In the genomic region with DNA sequence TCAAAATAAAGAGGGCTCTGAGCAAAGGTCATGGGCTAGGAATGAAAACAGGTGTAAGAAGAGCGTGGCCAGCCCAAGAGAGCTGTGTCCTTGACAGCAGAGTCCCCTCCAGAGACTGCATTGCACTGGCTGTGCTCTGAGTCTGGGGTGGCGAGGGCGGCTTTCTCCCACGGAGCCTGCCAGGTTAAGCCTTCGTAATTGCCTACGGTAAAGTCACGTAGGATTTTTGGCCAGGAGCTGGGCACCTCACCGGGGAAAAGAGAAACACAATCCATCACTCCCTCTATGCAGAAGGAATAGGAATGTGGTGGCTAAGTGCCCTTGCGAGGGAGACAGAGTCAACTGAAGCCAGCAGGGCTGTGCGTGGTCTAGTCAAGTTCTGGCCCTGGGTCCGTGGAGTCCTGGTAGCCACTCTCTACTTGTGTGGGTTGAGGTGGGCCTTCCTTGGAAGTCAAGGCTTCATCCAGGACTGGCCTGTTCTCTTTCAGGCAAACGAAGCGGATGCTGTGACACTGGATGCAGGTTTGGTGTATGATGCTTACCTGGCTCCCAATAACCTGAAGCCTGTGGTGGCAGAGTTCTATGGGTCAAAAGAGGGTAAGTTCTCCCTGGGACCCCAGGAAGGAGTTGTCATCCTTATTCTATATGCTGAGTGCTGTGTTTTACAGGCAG, we compare ENCODE assay signal across 1 cellular context.
A peak's percentile ranks its signal among the peaks of the same experiment; 100 is the strongest.
TF ChIP-seq lines count a peak whose summit lies in the region.

No MANE protein-coding gene starts in this region.

TF ChIP-seq in HepG2, 621 proteins besides CTCF, POLR2A, EP300 and RAD21 (continued from another document):
- TF ChIP-seq, protein P1, sequence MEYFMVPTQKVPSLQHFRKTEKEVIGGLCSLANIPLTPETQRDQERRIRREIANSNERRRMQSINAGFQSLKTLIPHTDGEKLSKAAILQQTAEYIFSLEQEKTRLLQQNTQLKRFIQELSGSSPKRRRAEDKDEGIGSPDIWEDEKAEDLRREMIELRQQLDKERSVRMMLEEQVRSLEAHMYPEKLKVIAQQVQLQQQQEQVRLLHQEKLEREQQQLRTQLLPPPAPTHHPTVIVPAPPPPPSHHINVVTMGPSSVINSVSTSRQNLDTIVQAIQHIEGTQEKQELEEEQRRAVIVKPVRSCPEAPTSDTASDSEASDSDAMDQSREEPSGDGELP (IDR thresholded peaks at IDR 0.05; ENCODE audit: borderline replicate concordance, low read depth), result no peak
- TF ChIP-seq RBM22 (optimal IDR thresholded peaks at IDR 0.05; ENCODE audit: low read length) (peak; percentile 94), SP140L (CRISPR knock-in tag; IDR thresholded peaks at IDR 0.05; ENCODE audit: borderline replicate concordance) (no peak), ZFAT (CRISPR knock-in tag; conservative IDR thresholded peaks at IDR 0.05) (no peak), RBFOX2 (IDR thresholded peaks at IDR 0.05; ENCODE audit: low read depth, low read length) (peak; percentile 78), AKAP8 (CRISPR knock-in tag; IDR thresholded peaks at IDR 0.05) (0 out of 2 replicates have a peak, but pooled peaks have one; percentile 24), NCOA5 (CRISPR knock-in tag; IDR thresholded peaks at IDR 0.05) (no peak), AGO2 (optimal IDR thresholded peaks at IDR 0.05; ENCODE audit: low read depth, low read length) (peak; percentile 66), HNRNPL (IDR thresholded peaks at IDR 0.05; ENCODE audit: low read depth, low read length) (peak; percentile 48; the same call in 1 of the 2 replicates), ZNF44 (CRISPR knock-in tag; IDR thresholded peaks at IDR 0.05) (no peak), ZNF136 (CRISPR knock-in tag; IDR thresholded peaks at IDR 0.05; ENCODE audit: low read depth) (no peak), ZFP41 (CRISPR knock-in tag; IDR thresholded peaks at IDR 0.05; ENCODE audit: borderline replicate concordance) (no peak), ZNF607 (CRISPR knock-in tag; IDR thresholded peaks at IDR 0.05; ENCODE audit: borderline replicate concordance) (no peak), ARNT (IDR thresholded peaks at IDR 0.05) (no peak), ZNF205 (CRISPR knock-in tag; IDR thresholded peaks at IDR 0.05) (no peak), SP5 (CRISPR knock-in tag; IDR thresholded peaks at IDR 0.05; ENCODE audit: borderline replicate concordance, low read depth) (no peak), PAWR (CRISPR knock-in tag; IDR thresholded peaks at IDR 0.05; ENCODE audit: borderline replicate concordance) (no peak), ZNF589 (CRISPR knock-in tag; conservative IDR thresholded peaks at IDR 0.05) (no peak), NR1H2 (CRISPR knock-in tag; IDR thresholded peaks at IDR 0.05; ENCODE audit: borderline replicate concordance, low read depth) (no peak), ZFP82 (CRISPR knock-in tag; IDR thresholded peaks at IDR 0.05; ENCODE audit: borderline replicate concordance) (0 out of 2 replicates have a peak, but pooled peaks have one; percentile 28), KAT2B (IDR thresholded peaks at IDR 0.05; ENCODE audit: borderline replicate concordance, low read depth, low read length) (no peak), ZNF614 (CRISPR knock-in tag; IDR thresholded peaks at IDR 0.05; ENCODE audit: borderline replicate concordance) (no peak), ZNF383 (CRISPR knock-in tag; IDR thresholded peaks at IDR 0.05; ENCODE audit: borderline replicate concordance) (no peak), JUND (CRISPR knock-in tag; IDR thresholded peaks at IDR 0.05) (no peak), POLR2AphosphoS5 (IDR thresholded peaks at IDR 0.05; ENCODE audit: low read depth, low read length) (peak; percentile 15; the same call in 1 of the 2 replicates)
- TF ChIP-seq, protein P2, sequence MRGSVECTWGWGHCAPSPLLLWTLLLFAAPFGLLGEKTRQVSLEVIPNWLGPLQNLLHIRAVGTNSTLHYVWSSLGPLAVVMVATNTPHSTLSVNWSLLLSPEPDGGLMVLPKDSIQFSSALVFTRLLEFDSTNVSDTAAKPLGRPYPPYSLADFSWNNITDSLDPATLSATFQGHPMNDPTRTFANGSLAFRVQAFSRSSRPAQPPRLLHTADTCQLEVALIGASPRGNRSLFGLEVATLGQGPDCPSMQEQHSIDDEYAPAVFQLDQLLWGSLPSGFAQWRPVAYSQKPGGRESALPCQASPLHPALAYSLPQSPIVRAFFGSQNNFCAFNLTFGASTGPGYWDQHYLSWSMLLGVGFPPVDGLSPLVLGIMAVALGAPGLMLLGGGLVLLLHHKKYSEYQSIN (CRISPR knock-in tag; IDR thresholded peaks at IDR 0.05; ENCODE audit: borderline replicate concordance), result no peak
- TF ChIP-seq, protein P3, sequence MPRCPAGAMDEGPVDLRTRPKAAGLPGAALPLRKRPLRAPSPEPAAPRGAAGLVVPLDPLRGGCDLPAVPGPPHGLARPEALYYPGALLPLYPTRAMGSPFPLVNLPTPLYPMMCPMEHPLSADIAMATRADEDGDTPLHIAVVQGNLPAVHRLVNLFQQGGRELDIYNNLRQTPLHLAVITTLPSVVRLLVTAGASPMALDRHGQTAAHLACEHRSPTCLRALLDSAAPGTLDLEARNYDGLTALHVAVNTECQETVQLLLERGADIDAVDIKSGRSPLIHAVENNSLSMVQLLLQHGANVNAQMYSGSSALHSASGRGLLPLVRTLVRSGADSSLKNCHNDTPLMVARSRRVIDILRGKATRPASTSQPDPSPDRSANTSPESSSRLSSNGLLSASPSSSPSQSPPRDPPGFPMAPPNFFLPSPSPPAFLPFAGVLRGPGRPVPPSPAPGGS (CRISPR knock-in tag; IDR thresholded peaks at IDR 0.05), result no peak
- TF ChIP-seq, protein P4, sequence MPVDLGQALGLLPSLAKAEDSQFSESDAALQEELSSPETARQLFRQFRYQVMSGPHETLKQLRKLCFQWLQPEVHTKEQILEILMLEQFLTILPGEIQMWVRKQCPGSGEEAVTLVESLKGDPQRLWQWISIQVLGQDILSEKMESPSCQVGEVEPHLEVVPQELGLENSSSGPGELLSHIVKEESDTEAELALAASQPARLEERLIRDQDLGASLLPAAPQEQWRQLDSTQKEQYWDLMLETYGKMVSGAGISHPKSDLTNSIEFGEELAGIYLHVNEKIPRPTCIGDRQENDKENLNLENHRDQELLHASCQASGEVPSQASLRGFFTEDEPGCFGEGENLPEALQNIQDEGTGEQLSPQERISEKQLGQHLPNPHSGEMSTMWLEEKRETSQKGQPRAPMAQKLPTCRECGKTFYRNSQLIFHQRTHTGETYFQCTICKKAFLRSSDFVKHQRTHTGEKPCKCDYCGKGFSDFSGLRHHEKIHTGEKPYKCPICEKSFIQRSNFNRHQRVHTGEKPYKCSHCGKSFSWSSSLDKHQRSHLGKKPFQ (CRISPR knock-in tag; IDR thresholded peaks at IDR 0.05; ENCODE audit: insufficient replicate concordance), result no peak
- TF ChIP-seq, protein P5, sequence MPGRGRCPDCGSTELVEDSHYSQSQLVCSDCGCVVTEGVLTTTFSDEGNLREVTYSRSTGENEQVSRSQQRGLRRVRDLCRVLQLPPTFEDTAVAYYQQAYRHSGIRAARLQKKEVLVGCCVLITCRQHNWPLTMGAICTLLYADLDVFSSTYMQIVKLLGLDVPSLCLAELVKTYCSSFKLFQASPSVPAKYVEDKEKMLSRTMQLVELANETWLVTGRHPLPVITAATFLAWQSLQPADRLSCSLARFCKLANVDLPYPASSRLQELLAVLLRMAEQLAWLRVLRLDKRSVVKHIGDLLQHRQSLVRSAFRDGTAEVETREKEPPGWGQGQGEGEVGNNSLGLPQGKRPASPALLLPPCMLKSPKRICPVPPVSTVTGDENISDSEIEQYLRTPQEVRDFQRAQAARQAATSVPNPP (CRISPR knock-in tag; IDR thresholded peaks at IDR 0.05), result peak; percentile 40; the same call in 1 of the 2 replicates
- TF ChIP-seq, protein P6, sequence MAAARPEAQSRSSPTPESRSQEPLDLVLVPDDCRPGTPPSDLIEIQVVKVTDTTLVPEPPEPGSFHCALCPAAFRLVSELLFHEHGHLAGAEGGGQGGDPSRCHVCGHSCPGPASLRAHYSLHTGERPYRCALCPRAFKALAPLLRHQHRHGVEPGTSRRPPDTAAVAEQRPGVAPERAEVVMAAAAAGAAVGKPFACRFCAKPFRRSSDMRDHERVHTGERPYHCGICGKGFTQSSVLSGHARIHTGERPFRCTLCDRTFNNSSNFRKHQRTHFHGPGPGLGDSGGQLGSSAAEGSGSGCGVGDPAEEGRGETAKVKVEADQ (CRISPR knock-in tag; IDR thresholded peaks at IDR 0.05; ENCODE audit: borderline replicate concordance), result no peak
- TF ChIP-seq, protein P7, sequence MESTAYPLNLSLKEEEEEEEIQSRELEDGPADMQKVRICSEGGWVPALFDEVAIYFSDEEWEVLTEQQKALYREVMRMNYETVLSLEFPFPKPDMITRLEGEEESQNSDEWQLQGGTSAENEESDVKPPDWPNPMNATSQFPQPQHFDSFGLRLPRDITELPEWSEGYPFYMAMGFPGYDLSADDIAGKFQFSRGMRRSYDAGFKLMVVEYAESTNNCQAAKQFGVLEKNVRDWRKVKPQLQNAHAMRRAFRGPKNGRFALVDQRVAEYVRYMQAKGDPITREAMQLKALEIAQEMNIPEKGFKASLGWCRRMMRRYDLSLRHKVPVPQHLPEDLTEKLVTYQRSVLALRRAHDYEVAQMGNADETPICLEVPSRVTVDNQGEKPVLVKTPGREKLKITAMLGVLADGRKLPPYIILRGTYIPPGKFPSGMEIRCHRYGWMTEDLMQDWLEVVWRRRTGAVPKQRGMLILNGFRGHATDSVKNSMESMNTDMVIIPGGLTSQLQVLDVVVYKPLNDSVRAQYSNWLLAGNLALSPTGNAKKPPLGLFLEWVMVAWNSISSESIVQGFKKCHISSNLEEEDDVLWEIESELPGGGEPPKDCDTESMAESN (CRISPR knock-in tag; conservative IDR thresholded peaks at IDR 0.05), result no peak
